ENCODE assay signal across 8 cellular contexts in genomic region chr22:35399114-35399677, GRCh38.
A peak's percentile ranks its signal among the peaks of the same experiment; 100 is the strongest.
DNase-seq lines count a peak whose midpoint lies in the region; ATAC-seq, FAIRE-seq and TF ChIP-seq lines count a peak whose summit lies in the region.

No MANE protein-coding gene starts in this region.

- H3K36me3 ChIP-seq in HAP-1 (replicated peaks) (peaks cover 28% of the 10 kb centered on the region), tibial artery (peaks cover 0 to 18% (median 15%) of the 10 kb centered on the region in 3 donors)

- TF ChIP-seq CTCF in 22Rv1 (IDR thresholded peaks at IDR 0.05), result no peak; the same call in 1 of the 2 replicates
- no peak for TF ChIP-seq CTCF in tibial artery (IDR thresholded peaks at IDR 0.05)

- H3K27ac Mint-ChIP-seq in activated naive CD4-positive, alpha-beta T cell treated with anti-CD3 and anti-CD28 coated beads, Interleukin-2, amount 10 ng/mL, durations not matched to agents 7 days and 5 days, result peak overlapping the region; percentile 97

- no peaks in the 10 kb centered on the region for H3K27me3 ChIP-seq in HAP-1 (ENCODE audit: low read depth)
- no peaks in the 10 kb centered on the region for H3K27me3 ChIP-seq in layer of hippocampus (ENCODE audit: control insufficient read depth, insufficient read depth, low read length)
- H3K27me3 ChIP-seq in tibial artery, result no peaks in the 10 kb centered on the region

- H3K27ac ChIP-seq in 22Rv1 (peak overlapping the region; percentile 85), layer of hippocampus (ENCODE audit: low read depth, low read length) (peak overlapping the region; percentile 65), tibial artery (peak overlapping the region; percentile 21 to 65)

- in situ Hi-C loops in HAP-1 (cut with MboI; ENCODE audit: low sequenced_read_pairs), result no loop called here

- H3K4me1 ChIP-seq in HAP-1 (peaks cover 35% of the 10 kb centered on the region), tibial artery (peaks cover 0 to 19% (median 9%) of the 10 kb centered on the region in 4 donors)

- ATAC-seq in HG02852 (IDR thresholded peaks at IDR 0.05; ENCODE audit: unreplicated experiment), result no peak

- H3K9me3 ChIP-seq in HAP-1 (no peaks in the 10 kb centered on the region), tibial artery (no peaks in the 10 kb centered on the region)

- H3K4me3 Mint-ChIP-seq in activated naive CD4-positive, alpha-beta T cell treated with anti-CD3 and anti-CD28 coated beads, Interleukin-2, amount 10 ng/mL, durations not matched to agents 7 days and 5 days, result peak overlapping the region; percentile 99

- no peak for FAIRE-seq in RCC 7860 (lab: Jason Lieb, UNC)

- H3K4me3 ChIP-seq in HAP-1, result peak overlapping the region; percentile 86
- H3K4me3 ChIP-seq in tibial artery, result peak overlapping the region; percentile 76 to 89

- no peaks in the 10 kb centered on the region for H3K9me3 Mint-ChIP-seq in activated naive CD4-positive, alpha-beta T cell treated with anti-CD3 and anti-CD28 coated beads, Interleukin-2, amount 10 ng/mL, durations not matched to agents 7 days and 5 days

- peaks cover 25% of the 10 kb centered on the region for H3K36me3 Mint-ChIP-seq in activated naive CD4-positive, alpha-beta T cell treated with anti-CD3 and anti-CD28 coated beads, Interleukin-2, amount 10 ng/mL, durations not matched to agents 7 days and 5 days

- H3K27me3 Mint-ChIP-seq in activated naive CD4-positive, alpha-beta T cell treated with anti-CD3 and anti-CD28 coated beads, Interleukin-2, amount 10 ng/mL, durations not matched to agents 7 days and 5 days, result peaks cover 4% of the 10 kb centered on the region

- DNase-seq in HAP-1 (ENCODE audit: low spot score in 2 of 2) (no peak), tibial artery (no peak), NCI-H187 (lab: John Stamatoyannopoulos, UW) (no peak), RCC 7860 (ENCODE audit: low spot score) (no peak)
- no peak for DNase-seq in activated naive CD4-positive, alpha-beta T cell treated with anti-CD3 and anti-CD28 coated beads, Interleukin-2, amount 10 ng/mL, durations not matched to agents 7 days and 5 days

- intact Hi-C loops in tibial artery (cut with DNase I; ENCODE audit: low total_unique reads), result no loop called here

- CTCF ChIA-PET in activated naive CD4-positive, alpha-beta T cell treated with anti-CD3 and anti-CD28 coated beads, Interleukin-2, amount 10 ng/mL, durations not matched to agents 7 days and 5 days (lab: Charles Lee), result no interaction called here

- peaks cover 51% of the 10 kb centered on the region for H3K4me1 Mint-ChIP-seq in activated naive CD4-positive, alpha-beta T cell treated with anti-CD3 and anti-CD28 coated beads, Interleukin-2, amount 10 ng/mL, durations not matched to agents 7 days and 5 days
